1 cellular context compared by ENCODE assay signal in genomic region chr4:69049860-69050259, GRCh38.
TF ChIP-seq lines count a peak whose summit lies in the region.

No MANE protein-coding gene starts in this region.

TF ChIP-seq in GM12878, 131 proteins besides CTCF, POLR2A, EP300 and RAD21 (continued from another document):
- TF ChIP-seq, protein P1, sequence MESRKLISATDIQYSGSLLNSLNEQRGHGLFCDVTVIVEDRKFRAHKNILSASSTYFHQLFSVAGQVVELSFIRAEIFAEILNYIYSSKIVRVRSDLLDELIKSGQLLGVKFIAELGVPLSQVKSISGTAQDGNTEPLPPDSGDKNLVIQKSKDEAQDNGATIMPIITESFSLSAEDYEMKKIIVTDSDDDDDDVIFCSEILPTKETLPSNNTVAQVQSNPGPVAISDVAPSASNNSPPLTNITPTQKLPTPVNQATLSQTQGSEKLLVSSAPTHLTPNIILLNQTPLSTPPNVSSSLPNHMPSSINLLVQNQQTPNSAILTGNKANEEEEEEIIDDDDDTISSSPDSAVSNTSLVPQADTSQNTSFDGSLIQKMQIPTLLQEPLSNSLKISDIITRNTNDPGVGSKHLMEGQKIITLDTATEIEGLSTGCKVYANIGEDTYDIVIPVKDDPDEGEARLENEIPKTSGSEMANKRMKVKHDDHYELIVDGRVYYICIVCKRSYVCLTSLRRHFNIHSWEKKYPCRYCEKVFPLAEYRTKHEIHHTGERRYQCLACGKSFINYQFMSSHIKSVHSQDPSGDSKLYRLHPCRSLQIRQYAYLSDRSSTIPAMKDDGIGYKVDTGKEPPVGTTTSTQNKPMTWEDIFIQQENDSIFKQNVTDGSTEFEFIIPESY (IDR thresholded peaks at IDR 0.05) = no peak
- no peak for TF ChIP-seq CUX1 (IDR thresholded peaks at IDR 0.05; ENCODE audit: insufficient replicate concordance, low read depth, low read length)
- no peak for TF ChIP-seq KAT2A (conservative IDR thresholded peaks at IDR 0.05; ENCODE audit: control insufficient read depth, low read depth, low read length)
- no peak for TF ChIP-seq SREBF2 (IDR thresholded peaks at IDR 0.05; ENCODE audit: low read length)
- no peak for TF ChIP-seq NFYA (IDR thresholded peaks at IDR 0.05; ENCODE audit: borderline replicate concordance, low read depth, low read length)
- no peak for TF ChIP-seq HDGF (IDR thresholded peaks at IDR 0.05)
- TF ChIP-seq HSF1 (IDR thresholded peaks at IDR 0.05; ENCODE audit: low read depth, low read length) = no peak
- no peak for TF ChIP-seq MEF2A (IDR thresholded peaks at IDR 0.05; ENCODE audit: insufficient read depth, low read depth, low read length)
